Comparison of ENCODE assay signal across 10 cellular contexts in the genomic region with DNA sequence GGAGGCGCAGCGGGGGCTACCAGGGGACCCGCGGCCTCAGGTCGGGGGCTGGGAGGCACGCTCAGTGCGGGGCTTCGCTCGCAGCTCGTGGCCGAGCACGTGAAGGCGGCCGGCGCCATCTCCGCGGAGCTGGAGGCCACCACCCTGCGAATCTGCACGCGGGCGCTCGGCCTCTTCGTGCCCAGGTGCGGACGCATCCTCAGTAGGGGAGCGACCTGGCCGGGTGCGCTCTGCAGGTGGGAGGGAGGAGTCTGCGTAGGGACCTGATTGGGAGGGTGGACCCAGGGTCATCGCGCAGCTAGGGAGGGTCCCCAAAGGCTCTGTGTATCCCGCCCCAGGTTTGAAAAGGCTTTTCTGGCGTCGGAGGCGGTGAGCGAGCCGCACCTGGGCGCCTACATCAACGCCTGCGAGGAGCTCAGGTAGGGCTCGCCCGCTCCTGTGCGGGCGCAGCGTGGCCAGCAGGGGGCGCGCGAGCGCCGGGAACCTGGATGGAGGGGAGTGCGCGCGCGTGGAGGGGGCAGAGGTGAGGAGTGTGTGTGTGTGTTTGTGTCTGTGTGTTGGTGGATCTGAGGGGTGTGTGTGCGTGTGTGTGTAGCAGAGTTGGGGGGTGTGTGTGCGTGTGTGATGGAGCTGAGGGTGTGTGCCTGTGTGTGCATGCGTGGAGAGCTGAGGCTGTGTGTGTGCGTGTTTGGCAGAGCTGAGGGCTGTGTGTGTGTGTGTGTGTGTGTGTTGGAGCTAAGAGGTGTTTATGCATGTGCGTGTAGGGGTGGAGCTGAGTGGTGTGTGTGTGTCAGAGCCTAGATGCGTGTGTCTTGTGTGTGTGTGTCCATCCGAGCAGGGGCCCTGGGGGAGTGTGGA. TPM values are rescaled to one million over a fixed set of nuclear protein-coding genes. Genes with fewer than 3 reads are reported as not detected.
DNase-seq lines count a peak whose midpoint lies in the region; ATAC-seq, FAIRE-seq and TF ChIP-seq lines count a peak whose summit lies in the region.
"Had no signal": no experiment of that assay in that cellular context is flagged by ENCODE, and none has a peak within 500 bp of the region (broad histone marks: within the 10 kb centered on the region; RNA-seq: fewer than 3 reads in every experiment).

No MANE protein-coding gene starts in this region.

- no peaks in the 10 kb centered on the region for H4K20me1 ChIP-seq in astrocyte (ENCODE audit: insufficient read depth, low read length)

- H3K4me1 ChIP-seq in astrocyte (ENCODE audit: insufficient read depth, low read length) (peaks cover 16% of the 10 kb centered on the region), iPS-18a (ENCODE audit: control insufficient read depth, low read depth, low read length) (peaks cover 14% of the 10 kb centered on the region)

- H3K4me3 ChIP-seq in astrocyte (ENCODE audit: insufficient read depth, low read depth, low read length) (no peak overlapping the region), iPS-18a (ENCODE audit: low read length) (peak overlapping the region; percentile 19)

- peaks cover 21% of the 10 kb centered on the region for H3K27me3 Mint-ChIP-seq in astrocyte (ENCODE audit: low read depth, unreplicated experiment)

- H3K4me3 Mint-ChIP-seq in astrocyte (ENCODE audit: unreplicated experiment): peak overlapping the region; percentile 7

- DNase-seq in NCI-H524 (lab: John Stamatoyannopoulos, UW) (peak; percentile 44 to 74), NCI-H524 treated with DMSO at 0.1 percent for 48 hours (lab: John Stamatoyannopoulos, UW) (no peak), Kasumi-1 (lab: John Stamatoyannopoulos, UW) (peak; percentile 31 to 32), T-helper 22 cell (ENCODE audit: low read depth) (peak; percentile 29), astrocyte (ENCODE audit: low read depth) (peak; percentile 41)
- peak; percentile 80 for DNase-seq in stimulated activated CD4-positive, alpha-beta T cell treated with anti-CD3 and anti-CD28 coated beads, Interleukin-15, amount 100 ng/mL, for 24 hours

- no peak for ATAC-seq in GM21526 (IDR thresholded peaks at IDR 0.05; ENCODE audit: low FRiP score, unreplicated experiment)

- H3K9ac ChIP-seq in astrocyte (ENCODE audit: low read length) (no peak overlapping the region), iPS-18a (ENCODE audit: low read length) (no peak overlapping the region)

- H3K9me3 Mint-ChIP-seq in astrocyte (ENCODE audit: unreplicated experiment): peaks cover 11% of the 10 kb centered on the region

- H2AFZ ChIP-seq in astrocyte (ENCODE audit: low read depth, low read length): no peak overlapping the region

- no peaks in the 10 kb centered on the region for H3K4me1 Mint-ChIP-seq in astrocyte (ENCODE audit: low read depth, unreplicated experiment)

- peaks cover 33% of the 10 kb centered on the region for H3K27me3 ChIP-seq in astrocyte (ENCODE audit: insufficient read depth, low read length)
- H3K27me3 ChIP-seq in iPS-18a (ENCODE audit: control insufficient read depth, insufficient read depth, low read length): peaks cover 26% of the 10 kb centered on the region

- no peak overlapping the region for H3K4me2 ChIP-seq in astrocyte (ENCODE audit: low read length)

- peaks cover 2% of the 10 kb centered on the region for H3K36me3 Mint-ChIP-seq in astrocyte (ENCODE audit: low read depth, unreplicated experiment)

- H3K79me2 ChIP-seq in astrocyte (ENCODE audit: insufficient read depth, low read length): no peaks in the 10 kb centered on the region

- H3K9me3 ChIP-seq in astrocyte (ENCODE audit: insufficient read depth, low read depth, low read length) (no peaks in the 10 kb centered on the region), iPS-18a (ENCODE audit: control insufficient read depth, low read depth, low read length) (no peaks in the 10 kb centered on the region)

- no peaks in the 10 kb centered on the region for H3K36me3 ChIP-seq in astrocyte (ENCODE audit: insufficient read depth, low read length)
- no peaks in the 10 kb centered on the region for H3K36me3 ChIP-seq in iPS-18a (ENCODE audit: control insufficient read depth, low read depth, low read length)

- peak; percentile 72 for TF ChIP-seq CTCF in astrocyte (IDR thresholded peaks at IDR 0.05; ENCODE audit: insufficient read depth, low read depth, low read length)

- no peak overlapping the region for H3K27ac Mint-ChIP-seq in astrocyte (ENCODE audit: unreplicated experiment)

- no peak for FAIRE-seq in astrocyte (lab: Jason Lieb, UNC)
- FAIRE-seq: G401.6, islet of Langerhans had no signal

- H3K27ac ChIP-seq in astrocyte (ENCODE audit: low read depth, low read length): no peak overlapping the region
- H3K27ac ChIP-seq in iPS-18a (ENCODE audit: low read length): no peak overlapping the region

RNA-seq across cellular contexts. Expression of gene EXOC3L4, which starts 10.4 kb away (rescaled TPM):
- total RNA-seq in astrocyte: not detected in 2 replicates

RNA-seq across cellular contexts. Expression of gene TNFAIP2, which starts 18.4 kb away (rescaled TPM):
- total RNA-seq in astrocyte: 24.9 and 29.5 TPM in 2 replicates

RNA-seq across cellular contexts. Expression of gene LBHD2, which starts 20.9 kb away (rescaled TPM):
- not detected in 2 replicates for total RNA-seq in astrocyte

RNA-seq across cellular contexts. Expression of gene CDC42BPB, which starts 47.5 kb away (rescaled TPM):
- total RNA-seq in astrocyte: 116 and 119 TPM in 2 replicates
